Comparison of ENCODE assay signal across 18 cellular contexts in the genomic region with DNA sequence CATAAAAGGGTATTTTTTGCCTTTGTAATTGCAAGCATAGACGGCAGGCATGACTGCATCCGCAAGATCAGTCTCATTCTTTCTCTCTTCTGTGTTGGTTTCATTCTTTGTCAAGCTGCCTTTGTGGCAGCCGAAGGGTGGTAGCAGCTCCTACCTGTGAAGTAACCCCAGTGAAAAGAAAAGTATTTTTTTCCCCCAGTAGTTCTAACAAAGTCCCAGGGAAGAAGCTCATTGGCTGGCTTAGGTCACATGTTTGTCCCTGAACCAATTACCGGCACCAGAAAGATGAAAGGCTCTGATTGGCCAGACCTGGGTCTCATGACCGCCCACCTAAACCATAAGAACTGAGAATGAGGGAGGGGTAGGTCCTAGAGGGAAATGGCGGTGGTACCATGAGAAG.
A peak's percentile ranks its signal among the peaks of the same experiment; 100 is the strongest.
DNase-seq lines count a peak whose midpoint lies in the region; ATAC-seq and TF ChIP-seq lines count a peak whose summit lies in the region.
"Had no signal": no experiment of that assay in that cellular context is flagged by ENCODE, and none has a peak within 500 bp of the region (broad histone marks: within the 10 kb centered on the region; RNA-seq: fewer than 3 reads in every experiment).

No MANE protein-coding gene starts in this region.

- POLR2A ChIA-PET in activated CD8-positive, alpha-beta T cell treated with anti-CD3 and anti-CD28 coated beads for 36 hours (lab: Charles Lee), result no interaction called here
- POLR2A ChIA-PET in activated CD8-positive, alpha-beta T cell treated with anti-CD3 and anti-CD28 coated beads, Interleukin-2, amount 10 ng/mL, durations not matched to agents 7 days and 5 days (lab: Charles Lee), result no interaction called here

- peak; percentile 52 for DNase-seq in activated CD8-positive, alpha-beta T cell treated with anti-CD3 and anti-CD28 coated beads for 36 hours
- DNase-seq in activated CD8-positive, alpha-beta T cell treated with anti-CD3 and anti-CD28 coated beads, Interleukin-2, amount 10 ng/mL, durations not matched to agents 7 days and 5 days, result no peak
- DNase-seq in activated T-cell treated with anti-CD3 and anti-CD28 coated beads, Interleukin-2, amount 50 U/mL, for 4 hours, result no peak
- DNase-seq in natural killer cell treated with Interleukin-12 subunit alpha and Interleukin-12 subunit beta and Interleukin-15 and Interleukin-18, amount 100 ng/mL, for 72 hours (ENCODE audit: low spot score), result peak; percentile 85
- peak; percentile 8 for DNase-seq in stimulated activated CD8-positive, alpha-beta memory T cell treated with anti-CD3 and anti-CD28 coated beads, Interleukin-7, amount 100 ng/mL, for 24 hours (ENCODE audit: low read depth)
- DNase-seq in COLO668 (lab: John Stamatoyannopoulos, UW; ENCODE audit: unreplicated experiment), result no peak
- DNase-seq in T-helper 9 cell, result no peak
- DNase-seq in glomerular visceral epithelial cell (ENCODE audit: extremely low spot score), result no peak
- DNase-seq: activated CD8-positive, alpha-beta memory T cell treated with anti-CD3 and anti-CD28 coated beads, Interleukin-2, amount 50 U/mL, for 48 hours; anterior cingulate cortex; CD4-positive, alpha-beta memory T cell; foreskin melanocyte; GOT3; lower lobe of right lung; MG63; NCI-H2081 treated with DMSO at 0.1 percent for 48 hours; NCI-H526 treated with DMSO at 0.1 percent for 48 hours; PC-9 had no signal

- TF ChIP-seq CTCF in activated CD8-positive, alpha-beta T cell treated with anti-CD3 and anti-CD28 coated beads for 36 hours (IDR thresholded peaks at IDR 0.05), result no peak

- intact Hi-C loops in activated CD8-positive, alpha-beta T cell treated with anti-CD3 and anti-CD28 coated beads for 36 hours (cut with micrococcal nuclease), result no loop called here

- peaks cover 7% of the 10 kb centered on the region for H3K4me1 Mint-ChIP-seq in activated CD8-positive, alpha-beta T cell treated with anti-CD3 and anti-CD28 coated beads for 36 hours (ENCODE audit: low read depth)
- no peaks in the 10 kb centered on the region for H3K4me1 Mint-ChIP-seq in activated CD8-positive, alpha-beta T cell treated with anti-CD3 and anti-CD28 coated beads, Interleukin-2, amount 10 ng/mL, durations not matched to agents 7 days and 5 days (ENCODE audit: low read depth)
- peaks cover 18% of the 10 kb centered on the region for H3K4me1 Mint-ChIP-seq in activated T-cell treated with anti-CD3 and anti-CD28 coated beads, Interleukin-2, amount 50 U/mL, for 4 hours (ENCODE audit: low read depth)
- peaks cover 48 to 62% of the 10 kb centered on the region in 2 donors for H3K4me1 Mint-ChIP-seq in natural killer cell treated with Interleukin-12 subunit alpha and Interleukin-12 subunit beta and Interleukin-15 and Interleukin-18, amount 100 ng/mL, for 72 hours (ENCODE audit: low read depth in 2 of 2)

- CTCF ChIA-PET in activated CD8-positive, alpha-beta T cell treated with anti-CD3 and anti-CD28 coated beads for 36 hours (lab: Charles Lee), result interaction anchor here (0.8 to 1.2 kb wide), 3 partner anchors 10 to 58 kb away, joined by 3 to 5 read pairs (median 3); no protein-coding TSS in a partner anchor
- CTCF ChIA-PET in activated CD8-positive, alpha-beta T cell treated with anti-CD3 and anti-CD28 coated beads, Interleukin-2, amount 10 ng/mL, durations not matched to agents 7 days and 5 days (lab: Charles Lee), result no interaction called here

- peaks cover 8% of the 10 kb centered on the region for H3K36me3 Mint-ChIP-seq in activated CD8-positive, alpha-beta T cell treated with anti-CD3 and anti-CD28 coated beads for 36 hours (ENCODE audit: low read depth)
- no peaks in the 10 kb centered on the region for H3K36me3 Mint-ChIP-seq in activated CD8-positive, alpha-beta T cell treated with anti-CD3 and anti-CD28 coated beads, Interleukin-2, amount 10 ng/mL, durations not matched to agents 7 days and 5 days (ENCODE audit: low read depth)
- peaks cover 24% of the 10 kb centered on the region for H3K36me3 Mint-ChIP-seq in activated T-cell treated with anti-CD3 and anti-CD28 coated beads, Interleukin-2, amount 50 U/mL, for 4 hours (ENCODE audit: insufficient read depth)
- H3K36me3 Mint-ChIP-seq in natural killer cell treated with Interleukin-12 subunit alpha and Interleukin-12 subunit beta and Interleukin-15 and Interleukin-18, amount 100 ng/mL, for 72 hours, result peaks cover 21% of the 10 kb centered on the region

- no peak overlapping the region for H3K27ac Mint-ChIP-seq in activated CD8-positive, alpha-beta T cell treated with anti-CD3 and anti-CD28 coated beads for 36 hours
- H3K27ac Mint-ChIP-seq in activated CD8-positive, alpha-beta T cell treated with anti-CD3 and anti-CD28 coated beads, Interleukin-2, amount 10 ng/mL, durations not matched to agents 7 days and 5 days, result no peak overlapping the region
- H3K27ac Mint-ChIP-seq in natural killer cell treated with Interleukin-12 subunit alpha and Interleukin-12 subunit beta and Interleukin-15 and Interleukin-18, amount 100 ng/mL, for 72 hours, result peak overlapping the region; percentile 81 to 92

- no peaks in the 10 kb centered on the region for H3K27me3 Mint-ChIP-seq in activated CD8-positive, alpha-beta T cell treated with anti-CD3 and anti-CD28 coated beads for 36 hours
- H3K27me3 Mint-ChIP-seq in activated CD8-positive, alpha-beta T cell treated with anti-CD3 and anti-CD28 coated beads, Interleukin-2, amount 10 ng/mL, durations not matched to agents 7 days and 5 days (ENCODE audit: low read depth), result peaks cover 2% of the 10 kb centered on the region
- no peaks in the 10 kb centered on the region for H3K27me3 Mint-ChIP-seq in activated T-cell treated with anti-CD3 and anti-CD28 coated beads, Interleukin-2, amount 50 U/mL, for 4 hours (ENCODE audit: low read depth)
- no peaks in the 10 kb centered on the region for H3K27me3 Mint-ChIP-seq in natural killer cell treated with Interleukin-12 subunit alpha and Interleukin-12 subunit beta and Interleukin-15 and Interleukin-18, amount 100 ng/mL, for 72 hours
- H3K27me3 Mint-ChIP-seq: CD4-positive, alpha-beta memory T cell had no signal

- no peak overlapping the region for H3K4me3 Mint-ChIP-seq in activated CD8-positive, alpha-beta T cell treated with anti-CD3 and anti-CD28 coated beads for 36 hours
- no peak overlapping the region for H3K4me3 Mint-ChIP-seq in activated CD8-positive, alpha-beta T cell treated with anti-CD3 and anti-CD28 coated beads, Interleukin-2, amount 10 ng/mL, durations not matched to agents 7 days and 5 days
- no peak overlapping the region for H3K4me3 Mint-ChIP-seq in activated T-cell treated with anti-CD3 and anti-CD28 coated beads, Interleukin-2, amount 50 U/mL, for 4 hours
- peak overlapping the region; percentile 61 for H3K4me3 Mint-ChIP-seq in natural killer cell treated with Interleukin-12 subunit alpha and Interleukin-12 subunit beta and Interleukin-15 and Interleukin-18, amount 100 ng/mL, for 72 hours
- H3K4me3 Mint-ChIP-seq: CD4-positive, alpha-beta memory T cell had no signal

- peaks cover 8% of the 10 kb centered on the region for H3K9me3 Mint-ChIP-seq in activated CD8-positive, alpha-beta T cell treated with anti-CD3 and anti-CD28 coated beads for 36 hours
- H3K9me3 Mint-ChIP-seq in activated CD8-positive, alpha-beta T cell treated with anti-CD3 and anti-CD28 coated beads, Interleukin-2, amount 10 ng/mL, durations not matched to agents 7 days and 5 days (ENCODE audit: insufficient read depth), result peaks cover 6% of the 10 kb centered on the region
- H3K9me3 Mint-ChIP-seq in activated T-cell treated with anti-CD3 and anti-CD28 coated beads, Interleukin-2, amount 50 U/mL, for 4 hours, result peaks cover 5% of the 10 kb centered on the region
- H3K9me3 Mint-ChIP-seq in natural killer cell treated with Interleukin-12 subunit alpha and Interleukin-12 subunit beta and Interleukin-15 and Interleukin-18, amount 100 ng/mL, for 72 hours, result peaks cover 9% of the 10 kb centered on the region
- H3K9me3 Mint-ChIP-seq: CD4-positive, alpha-beta memory T cell had no signal

- peak; percentile 93 for ATAC-seq in activated CD8-positive, alpha-beta T cell treated with anti-CD3 and anti-CD28 coated beads for 36 hours
- ATAC-seq in activated CD8-positive, alpha-beta T cell treated with anti-CD3 and anti-CD28 coated beads, Interleukin-2, amount 10 ng/mL, durations not matched to agents 7 days and 5 days, result no peak
- ATAC-seq in activated T-cell treated with anti-CD3 and anti-CD28 coated beads, Interleukin-2, amount 50 U/mL, for 4 hours, result peak; percentile 97 to 98
- ATAC-seq in natural killer cell treated with Interleukin-12 subunit alpha and Interleukin-12 subunit beta and Interleukin-15 and Interleukin-18, amount 100 ng/mL, for 72 hours, result peak; percentile 87 to 93
- ATAC-seq: lower lobe of right lung had no signal

Comparison
In these comparisons a context has a peak if more than half of its experiments do, and no peak if none do; other contexts are left out.
1. DNase-seq: peak in activated CD8-positive, alpha-beta T cell treated with anti-CD3 and anti-CD28 coated beads for 36 hours (single experiment), natural killer cell treated with Interleukin-12 subunit alpha and Interleukin-12 subunit beta and Interleukin-15 and Interleukin-18, amount 100 ng/mL, for 72 hours (single experiment) and stimulated activated CD8-positive, alpha-beta memory T cell treated with anti-CD3 and anti-CD28 coated beads, Interleukin-7, amount 100 ng/mL, for 24 hours (single experiment); none in activated CD8-positive, alpha-beta T cell treated with anti-CD3 and anti-CD28 coated beads, Interleukin-2, amount 10 ng/mL, durations not matched to agents 7 days and 5 days (single experiment), activated T-cell treated with anti-CD3 and anti-CD28 coated beads, Interleukin-2, amount 50 U/mL, for 4 hours (single experiment), COLO668 (single experiment), T-helper 9 cell (single experiment) and glomerular visceral epithelial cell (single experiment).
2. H3K27ac Mint-ChIP-seq: peak in natural killer cell treated with Interleukin-12 subunit alpha and Interleukin-12 subunit beta and Interleukin-15 and Interleukin-18, amount 100 ng/mL, for 72 hours (2 of 2); none in activated CD8-positive, alpha-beta T cell treated with anti-CD3 and anti-CD28 coated beads for 36 hours (single experiment) and activated CD8-positive, alpha-beta T cell treated with anti-CD3 and anti-CD28 coated beads, Interleukin-2, amount 10 ng/mL, durations not matched to agents 7 days and 5 days (single experiment).